In the genomic region with DNA sequence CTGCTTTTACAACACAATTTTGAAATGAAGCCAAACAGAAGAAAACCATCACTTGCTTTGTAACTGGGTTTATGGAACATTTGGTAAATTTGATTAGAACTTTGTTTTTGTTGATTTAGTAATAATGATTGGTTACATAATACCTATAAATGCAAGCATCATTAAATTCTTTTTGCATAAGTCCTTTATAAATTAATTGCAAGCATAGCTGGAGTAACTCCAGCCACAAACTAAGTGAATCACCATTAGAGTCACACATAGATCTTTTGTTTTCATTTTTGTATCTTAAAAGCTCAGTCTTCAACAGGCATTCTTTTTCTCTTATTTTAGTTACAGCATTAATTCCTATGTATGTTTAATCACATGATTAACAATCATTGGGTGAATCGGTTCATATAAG, we compare ENCODE assay signal across 2 cellular contexts.
TF ChIP-seq lines count a peak whose summit lies in the region.

No MANE protein-coding gene starts in this region.

TF ChIP-seq in SK-N-SH, 30 proteins besides CTCF, POLR2A, EP300 and RAD21:
- no peak for TF ChIP-seq ELF1 (IDR thresholded peaks at IDR 0.05)

TF ChIP-seq in HepG2, 621 proteins besides CTCF, POLR2A, EP300 and RAD21:
- TF ChIP-seq, protein P1, sequence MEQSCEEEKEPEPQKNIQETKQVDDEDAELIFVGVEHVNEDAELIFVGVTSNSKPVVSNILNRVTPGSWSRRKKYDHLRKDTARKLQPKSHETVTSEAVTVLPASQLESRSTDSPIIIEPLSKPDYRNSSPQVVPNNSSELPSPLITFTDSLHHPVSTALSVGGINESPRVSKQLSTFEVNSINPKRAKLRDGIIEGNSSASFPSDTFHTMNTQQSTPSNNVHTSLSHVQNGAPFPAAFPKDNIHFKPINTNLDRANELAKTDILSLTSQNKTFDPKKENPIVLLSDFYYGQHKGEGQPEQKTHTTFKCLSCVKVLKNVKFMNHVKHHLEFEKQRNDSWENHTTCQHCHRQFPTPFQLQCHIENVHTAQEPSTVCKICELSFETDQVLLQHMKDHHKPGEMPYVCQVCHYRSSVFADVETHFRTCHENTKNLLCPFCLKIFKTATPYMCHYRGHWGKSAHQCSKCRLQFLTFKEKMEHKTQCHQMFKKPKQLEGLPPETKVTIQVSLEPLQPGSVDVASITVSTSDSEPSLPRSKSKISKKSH (CRISPR knock-in tag; IDR thresholded peaks at IDR 0.05; ENCODE audit: borderline replicate concordance) = no peak
- TF ChIP-seq NAIF1 (CRISPR knock-in tag; IDR thresholded peaks at IDR 0.05; ENCODE audit: borderline replicate concordance) = no peak
